Comparison of ENCODE assay signal across 12 cellular contexts in genomic region chr9:130421802-130422276, GRCh38. TPM values are rescaled to one million over a fixed set of nuclear protein-coding genes. Genes with fewer than 3 reads are reported as not detected.
DNase-seq lines count a peak whose midpoint lies in the region; ATAC-seq, FAIRE-seq and TF ChIP-seq lines count a peak whose summit lies in the region.
"Had no signal": no experiment of that assay in that cellular context is flagged by ENCODE, and none has a peak within 500 bp of the region (broad histone marks: within the 10 kb centered on the region; RNA-seq: fewer than 3 reads in every experiment).

No MANE protein-coding gene starts in this region.

- peaks cover 0 to 5% of the 10 kb centered on the region in 2 donors for H3K27me3 Mint-ChIP-seq in natural killer cell treated with Interleukin-12 subunit alpha and Interleukin-12 subunit beta and Interleukin-15 and Interleukin-18, amount 100 ng/mL, for 72 hours

- H3K4ac ChIP-seq in mesendoderm (ENCODE audit: low read depth, low read length) = no peak overlapping the region

- no peak for ATAC-seq in natural killer cell treated with Interleukin-12 subunit alpha and Interleukin-12 subunit beta and Interleukin-15 and Interleukin-18, amount 100 ng/mL, for 72 hours

- no peak for TF ChIP-seq CTCF in sigmoid colon (IDR thresholded peaks at IDR 0.05)

- no peak overlapping the region for H3K9ac ChIP-seq in adipocyte (ENCODE audit: low read length)
- H3K9ac ChIP-seq in mesendoderm (ENCODE audit: low read length) = no peak overlapping the region

- no peak overlapping the region for H2BK120ac ChIP-seq in mesendoderm (ENCODE audit: low read depth, low read length)

- peak overlapping the region; percentile 42 for H3K18ac ChIP-seq in mesendoderm (ENCODE audit: low read length)

- peak overlapping the region; percentile 80 for H2BK5ac ChIP-seq in mesendoderm (ENCODE audit: low read length)

- no peak overlapping the region for H2AK5ac ChIP-seq in mesendoderm (ENCODE audit: low read length)

- H3K23ac ChIP-seq in mesendoderm (ENCODE audit: low read length) = no peak overlapping the region

- H3K9me3 Mint-ChIP-seq in natural killer cell treated with Interleukin-12 subunit alpha and Interleukin-12 subunit beta and Interleukin-15 and Interleukin-18, amount 100 ng/mL, for 72 hours = no peaks in the 10 kb centered on the region

- intact Hi-C loops in sigmoid colon (cut with DNase I) = no loop called here

- no peak overlapping the region for H3K4me3 Mint-ChIP-seq in natural killer cell treated with Interleukin-12 subunit alpha and Interleukin-12 subunit beta and Interleukin-15 and Interleukin-18, amount 100 ng/mL, for 72 hours
- H3K4me3 Mint-ChIP-seq: naive B cell had no signal

- H3K4me1 ChIP-seq in adipocyte (ENCODE audit: control insufficient read depth, insufficient read depth, low read length) (peaks cover 6% of the 10 kb centered on the region), mesendoderm (ENCODE audit: control insufficient read depth, low read depth, low read length) (peaks cover 11% of the 10 kb centered on the region), small intestine (ENCODE audit: control insufficient read depth in 2 of 2, insufficient read depth in 1 of 2, low read depth in 1 of 2, low read length in 1 of 2) (peaks cover 3 to 7% of the 10 kb centered on the region in 2 donors), sigmoid colon (peaks cover 0 to 22% (median 17%) of the 10 kb centered on the region in 4 donors)

- peak overlapping the region; percentile 81 for H3K56ac ChIP-seq in mesendoderm (ENCODE audit: low read length)

- H3K27ac ChIP-seq in mesendoderm (ENCODE audit: low read depth, low read length) (peak overlapping the region; percentile 37), small intestine (ENCODE audit: low read depth in 1 of 2, low read length in 1 of 2) (no peak overlapping the region), sigmoid colon (peak overlapping the region in 2 of 4 donors; percentile 63 to 78)

- H3K36me3 Mint-ChIP-seq in natural killer cell treated with Interleukin-12 subunit alpha and Interleukin-12 subunit beta and Interleukin-15 and Interleukin-18, amount 100 ng/mL, for 72 hours = no peaks in the 10 kb centered on the region
- H3K36me3 Mint-ChIP-seq: naive B cell had no signal

- H3K36me3 ChIP-seq in adipocyte (ENCODE audit: control insufficient read depth, insufficient read depth, low read length, severe bottlenecking) (no peaks in the 10 kb centered on the region), mesendoderm (ENCODE audit: control insufficient read depth, insufficient read depth, low read length) (no peaks in the 10 kb centered on the region), small intestine (ENCODE audit: control insufficient read depth in 2 of 2, insufficient read depth in 2 of 2, low read length in 2 of 2) (no peaks in the 10 kb centered on the region), sigmoid colon (peaks cover 0 to 47% (median 11%) of the 10 kb centered on the region in 4 donors)

- TF ChIP-seq POLR2A in sigmoid colon (IDR thresholded peaks at IDR 0.05) = no peak

- DNase-seq in DMS 273 treated with DMSO at 0.1 percent for 48 hours (lab: John Stamatoyannopoulos, UW) (peak; percentile 93), NCI-H146 (lab: John Stamatoyannopoulos, UW) (peak; percentile 87), adipocyte (ENCODE audit: low read depth) (peak; percentile 56), mesendoderm (peak; percentile 94), SKM-1 treated with dmso at 0.1 percent for 144 hours (lab: John Stamatoyannopoulos, UW; ENCODE audit: unreplicated experiment) (no peak), small intestine (no peak), sigmoid colon (no peak)
- no peak for DNase-seq in natural killer cell treated with Interleukin-12 subunit alpha and Interleukin-12 subunit beta and Interleukin-15 and Interleukin-18, amount 100 ng/mL, for 72 hours (ENCODE audit: low spot score)
- DNase-seq: activated gamma-delta T cell treated with Interleukin-2 at 50 U/mL for 16 hours, MV-4-11, naive B cell, T-helper 9 cell had no signal

- no peak overlapping the region for H3K27ac Mint-ChIP-seq in natural killer cell treated with Interleukin-12 subunit alpha and Interleukin-12 subunit beta and Interleukin-15 and Interleukin-18, amount 100 ng/mL, for 72 hours
- H3K27ac Mint-ChIP-seq: naive B cell had no signal

- H3K4me1 Mint-ChIP-seq in natural killer cell treated with Interleukin-12 subunit alpha and Interleukin-12 subunit beta and Interleukin-15 and Interleukin-18, amount 100 ng/mL, for 72 hours (ENCODE audit: low read depth in 2 of 2) = no peaks in the 10 kb centered on the region
- H3K4me1 Mint-ChIP-seq: naive B cell had no signal

- peaks cover 36% of the 10 kb centered on the region for H3K27me3 ChIP-seq in adipocyte (replicated peaks; ENCODE audit: control insufficient read depth, insufficient read depth, low read length)
- no peaks in the 10 kb centered on the region for H3K27me3 ChIP-seq in mesendoderm (ENCODE audit: insufficient read depth, low read length, poor library complexity)
- H3K27me3 ChIP-seq in small intestine (ENCODE audit: control insufficient read depth in 2 of 2, insufficient read depth in 2 of 2, low read length in 2 of 2) = no peaks in the 10 kb centered on the region
- H3K27me3 ChIP-seq in sigmoid colon = no peaks in the 10 kb centered on the region

- WGBS in mesendoderm (ENCODE audit: extremely low coverage, insufficient coverage, low lambda C conversion rate) = no CpG with 5 or more reads among the region's 13 CpGs
- WGBS in small intestine, 3 donors = 72 to 79% (median 74%) methylated on average over 13 of the region's 13 CpGs
- WGBS in sigmoid colon, 2 donors = 75 to 77% methylated on average over 13 of the region's 13 CpGs

- TF ChIP-seq EP300 in sigmoid colon (IDR thresholded peaks at IDR 0.05) = no peak

- no peaks in the 10 kb centered on the region for H3K79me2 ChIP-seq in mesendoderm (ENCODE audit: control insufficient read depth, insufficient read depth, low read length)

- H2BK15ac ChIP-seq in mesendoderm (replicated peaks; ENCODE audit: low read depth) = no peak overlapping the region

- H4K8ac ChIP-seq in mesendoderm (ENCODE audit: low read depth, low read length) = no peak overlapping the region

- H4K5ac ChIP-seq in mesendoderm (ENCODE audit: low read length) = no peak overlapping the region

- no peaks in the 10 kb centered on the region for H3K79me1 ChIP-seq in mesendoderm (ENCODE audit: low read length)

- H3K9me3 ChIP-seq in adipocyte (ENCODE audit: control insufficient read depth, low read length) (no peaks in the 10 kb centered on the region), small intestine (ENCODE audit: control insufficient read depth, low read depth) (no peaks in the 10 kb centered on the region), sigmoid colon (no peaks in the 10 kb centered on the region)

- FAIRE-seq in small intestine (lab: Jason Lieb, UNC) = no peak

- H3K4me3 ChIP-seq in adipocyte (ENCODE audit: low read length) (no peak overlapping the region), mesendoderm (ENCODE audit: low read length) (no peak overlapping the region), small intestine (ENCODE audit: low read depth in 1 of 2, low read length in 2 of 2) (no peak overlapping the region), sigmoid colon (no peak overlapping the region)

- no peak overlapping the region for H3K4me2 ChIP-seq in mesendoderm (ENCODE audit: low read length)

RNA-seq across cellular contexts. Expression of gene ASS1, which starts 22.9 kb away (rescaled TPM):
- polyA plus RNA-seq in mesendoderm (2013, experiment 1 of 2) = 17.2 TPM
- polyA plus RNA-seq in mesendoderm (2013, experiment 2 of 2) = 17.0 TPM
- polyA plus RNA-seq in small intestine (100 to 1,000 TPM; 295 to 435 (median 381) TPM), sigmoid colon (1,000 to 10,000 TPM in 1 of 3 donors, 100 to 1,000 TPM in 2; 369 to 1,420 (median 483) TPM)
- total RNA-seq in sigmoid colon = 10 to 100 TPM; 65.8 to 84.2 (median 76.5) TPM
- not detected for total RNA-seq in natural killer cell treated with Interleukin-12 subunit alpha and Interleukin-12 subunit beta and Interleukin-15 and Interleukin-18, amount 100 ng/mL, for 72 hours

Comparison
In these comparisons a context has a peak if more than half of its experiments do, and no peak if none do; other contexts are left out.
1. DNase-seq: peak in DMS 273 treated with DMSO at 0.1 percent for 48 hours (single experiment), NCI-H146 (single experiment), adipocyte (single experiment) and mesendoderm (single experiment); none in SKM-1 treated with dmso at 0.1 percent for 144 hours (single experiment), small intestine (single experiment), sigmoid colon (single experiment) and natural killer cell treated with Interleukin-12 subunit alpha and Interleukin-12 subunit beta and Interleukin-15 and Interleukin-18, amount 100 ng/mL, for 72 hours (single experiment).
2. RNA of gene ASS1, which starts 22.9 kb away (total RNA-seq): 65.8 to 84.2 TPM in sigmoid colon; not detected in natural killer cell treated with Interleukin-12 subunit alpha and Interleukin-12 subunit beta and Interleukin-15 and Interleukin-18, amount 100 ng/mL, for 72 hours; every median in the first group is over 10 times any median in the second.